Comparison of ENCODE assay signal across 1 cellular context in the genomic region with DNA sequence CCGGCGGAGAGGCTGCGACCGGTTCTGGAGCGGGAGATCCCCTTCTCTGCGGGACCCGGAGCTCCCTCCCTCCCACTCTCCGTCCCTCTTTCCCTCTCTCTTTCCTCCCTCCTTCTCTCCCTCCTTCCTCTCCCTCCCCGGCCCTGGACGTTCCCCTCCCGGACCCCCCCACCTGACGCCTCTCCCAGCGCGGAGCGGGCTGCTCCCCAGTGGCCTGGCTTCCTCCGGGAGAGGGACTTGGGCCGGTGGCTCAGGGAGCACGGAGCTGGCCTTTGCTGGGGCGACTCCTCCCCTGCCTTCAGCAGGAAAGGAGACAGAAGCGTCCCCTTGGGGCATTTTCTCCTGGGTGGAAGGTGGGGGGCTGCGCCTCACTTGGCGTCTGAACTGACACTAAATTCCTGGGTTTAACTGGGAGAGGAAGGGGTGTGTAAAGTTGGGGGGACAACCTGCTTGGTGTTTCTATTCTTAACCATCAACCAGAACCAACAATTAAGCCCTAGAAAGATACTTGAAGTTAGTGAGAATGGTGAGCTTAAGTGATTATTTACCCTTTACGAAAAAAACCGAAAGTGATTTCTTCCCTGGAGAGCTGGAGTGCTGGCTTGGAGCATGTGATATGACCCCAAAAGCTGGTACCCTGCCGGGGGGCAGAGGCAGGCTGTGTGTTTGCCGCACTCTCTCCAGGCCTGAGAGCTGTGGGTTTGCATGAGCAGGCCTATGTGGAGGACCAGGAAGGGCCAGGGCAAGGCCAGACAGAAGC.
A peak's percentile ranks its signal among the peaks of the same experiment; 100 is the strongest.
TF ChIP-seq lines count a peak whose summit lies in the region.

No MANE protein-coding gene starts in this region.

TF ChIP-seq in HepG2, 621 proteins besides CTCF, POLR2A, EP300 and RAD21 (continues in another document):
- TF ChIP-seq MTA3 (CRISPR knock-in tag; IDR thresholded peaks at IDR 0.05) = no peak
- TF ChIP-seq, protein P1, sequence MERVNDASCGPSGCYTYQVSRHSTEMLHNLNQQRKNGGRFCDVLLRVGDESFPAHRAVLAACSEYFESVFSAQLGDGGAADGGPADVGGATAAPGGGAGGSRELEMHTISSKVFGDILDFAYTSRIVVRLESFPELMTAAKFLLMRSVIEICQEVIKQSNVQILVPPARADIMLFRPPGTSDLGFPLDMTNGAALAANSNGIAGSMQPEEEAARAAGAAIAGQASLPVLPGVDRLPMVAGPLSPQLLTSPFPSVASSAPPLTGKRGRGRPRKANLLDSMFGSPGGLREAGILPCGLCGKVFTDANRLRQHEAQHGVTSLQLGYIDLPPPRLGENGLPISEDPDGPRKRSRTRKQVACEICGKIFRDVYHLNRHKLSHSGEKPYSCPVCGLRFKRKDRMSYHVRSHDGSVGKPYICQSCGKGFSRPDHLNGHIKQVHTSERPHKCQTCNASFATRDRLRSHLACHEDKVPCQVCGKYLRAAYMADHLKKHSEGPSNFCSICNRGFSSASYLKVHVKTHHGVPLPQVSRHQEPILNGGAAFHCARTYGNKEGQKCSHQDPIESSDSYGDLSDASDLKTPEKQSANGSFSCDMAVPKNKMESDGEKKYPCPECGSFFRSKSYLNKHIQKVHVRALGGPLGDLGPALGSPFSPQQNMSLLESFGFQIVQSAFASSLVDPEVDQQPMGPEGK (CRISPR knock-in tag; IDR thresholded peaks at IDR 0.05) = peak; percentile 82
- no peak for TF ChIP-seq HNRNPK (IDR thresholded peaks at IDR 0.05; ENCODE audit: low read depth, low read length, poor library complexity, severe bottlenecking)
- no peak for TF ChIP-seq NFYB (CRISPR knock-in tag; IDR thresholded peaks at IDR 0.05)
- TF ChIP-seq, protein P2, sequence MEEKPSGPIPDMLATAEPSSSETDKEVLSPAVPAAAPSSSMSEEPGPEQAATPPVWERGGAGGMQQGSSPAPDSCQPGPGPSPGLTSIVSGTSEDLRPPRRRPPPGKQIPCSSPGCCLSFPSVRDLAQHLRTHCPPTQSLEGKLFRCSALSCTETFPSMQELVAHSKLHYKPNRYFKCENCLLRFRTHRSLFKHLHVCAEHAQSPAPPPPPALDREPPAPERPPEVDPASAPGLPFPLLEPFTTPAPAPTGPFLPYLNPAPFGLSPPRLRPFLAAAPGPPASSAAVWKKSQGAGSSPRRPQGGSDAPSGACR (CRISPR knock-in tag; IDR thresholded peaks at IDR 0.05) = 0 out of 2 replicates have a peak, but pooled peaks have one; percentile 1
- TF ChIP-seq ZNF138 (CRISPR knock-in tag; IDR thresholded peaks at IDR 0.05; ENCODE audit: low read depth) = no peak
- peak; percentile 11; the same call in 1 of the 2 replicates for TF ChIP-seq TMF1 (CRISPR knock-in tag; IDR thresholded peaks at IDR 0.05; ENCODE audit: low read depth)
- no peak for TF ChIP-seq SCMH1 (CRISPR knock-in tag; IDR thresholded peaks at IDR 0.05; ENCODE audit: borderline replicate concordance)
- no peak for TF ChIP-seq CEBPG (CRISPR knock-in tag; IDR thresholded peaks at IDR 0.05)
- no peak for TF ChIP-seq NPAS2 (CRISPR knock-in tag; IDR thresholded peaks at IDR 0.05; ENCODE audit: borderline replicate concordance)
- TF ChIP-seq, protein P3, sequence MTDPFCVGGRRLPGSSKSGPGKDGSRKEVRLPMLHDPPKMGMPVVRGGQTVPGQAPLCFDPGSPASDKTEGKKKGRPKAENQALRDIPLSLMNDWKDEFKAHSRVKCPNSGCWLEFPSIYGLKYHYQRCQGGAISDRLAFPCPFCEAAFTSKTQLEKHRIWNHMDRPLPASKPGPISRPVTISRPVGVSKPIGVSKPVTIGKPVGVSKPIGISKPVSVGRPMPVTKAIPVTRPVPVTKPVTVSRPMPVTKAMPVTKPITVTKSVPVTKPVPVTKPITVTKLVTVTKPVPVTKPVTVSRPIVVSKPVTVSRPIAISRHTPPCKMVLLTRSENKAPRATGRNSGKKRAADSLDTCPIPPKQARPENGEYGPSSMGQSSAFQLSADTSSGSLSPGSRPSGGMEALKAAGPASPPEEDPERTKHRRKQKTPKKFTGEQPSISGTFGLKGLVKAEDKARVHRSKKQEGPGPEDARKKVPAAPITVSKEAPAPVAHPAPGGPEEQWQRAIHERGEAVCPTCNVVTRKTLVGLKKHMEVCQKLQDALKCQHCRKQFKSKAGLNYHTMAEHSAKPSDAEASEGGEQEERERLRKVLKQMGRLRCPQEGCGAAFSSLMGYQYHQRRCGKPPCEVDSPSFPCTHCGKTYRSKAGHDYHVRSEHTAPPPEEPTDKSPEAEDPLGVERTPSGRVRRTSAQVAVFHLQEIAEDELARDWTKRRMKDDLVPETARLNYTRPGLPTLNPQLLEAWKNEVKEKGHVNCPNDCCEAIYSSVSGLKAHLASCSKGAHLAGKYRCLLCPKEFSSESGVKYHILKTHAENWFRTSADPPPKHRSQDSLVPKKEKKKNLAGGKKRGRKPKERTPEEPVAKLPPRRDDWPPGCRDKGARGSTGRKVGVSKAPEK (CRISPR knock-in tag; IDR thresholded peaks at IDR 0.05; ENCODE audit: borderline replicate concordance) = no peak
- no peak for TF ChIP-seq HNRNPLL (IDR thresholded peaks at IDR 0.05; ENCODE audit: low read depth, low read length, poor library complexity, severe bottlenecking)
- TF ChIP-seq, protein P4, sequence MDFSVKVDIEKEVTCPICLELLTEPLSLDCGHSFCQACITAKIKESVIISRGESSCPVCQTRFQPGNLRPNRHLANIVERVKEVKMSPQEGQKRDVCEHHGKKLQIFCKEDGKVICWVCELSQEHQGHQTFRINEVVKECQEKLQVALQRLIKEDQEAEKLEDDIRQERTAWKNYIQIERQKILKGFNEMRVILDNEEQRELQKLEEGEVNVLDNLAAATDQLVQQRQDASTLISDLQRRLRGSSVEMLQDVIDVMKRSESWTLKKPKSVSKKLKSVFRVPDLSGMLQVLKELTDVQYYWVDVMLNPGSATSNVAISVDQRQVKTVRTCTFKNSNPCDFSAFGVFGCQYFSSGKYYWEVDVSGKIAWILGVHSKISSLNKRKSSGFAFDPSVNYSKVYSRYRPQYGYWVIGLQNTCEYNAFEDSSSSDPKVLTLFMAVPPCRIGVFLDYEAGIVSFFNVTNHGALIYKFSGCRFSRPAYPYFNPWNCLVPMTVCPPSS (IDR thresholded peaks at IDR 0.05) = no peak
- TF ChIP-seq RBM39 (IDR thresholded peaks at IDR 0.05; ENCODE audit: low read depth, low read length, poor library complexity, severe bottlenecking) = peak; percentile 56
- TF ChIP-seq, protein P5, sequence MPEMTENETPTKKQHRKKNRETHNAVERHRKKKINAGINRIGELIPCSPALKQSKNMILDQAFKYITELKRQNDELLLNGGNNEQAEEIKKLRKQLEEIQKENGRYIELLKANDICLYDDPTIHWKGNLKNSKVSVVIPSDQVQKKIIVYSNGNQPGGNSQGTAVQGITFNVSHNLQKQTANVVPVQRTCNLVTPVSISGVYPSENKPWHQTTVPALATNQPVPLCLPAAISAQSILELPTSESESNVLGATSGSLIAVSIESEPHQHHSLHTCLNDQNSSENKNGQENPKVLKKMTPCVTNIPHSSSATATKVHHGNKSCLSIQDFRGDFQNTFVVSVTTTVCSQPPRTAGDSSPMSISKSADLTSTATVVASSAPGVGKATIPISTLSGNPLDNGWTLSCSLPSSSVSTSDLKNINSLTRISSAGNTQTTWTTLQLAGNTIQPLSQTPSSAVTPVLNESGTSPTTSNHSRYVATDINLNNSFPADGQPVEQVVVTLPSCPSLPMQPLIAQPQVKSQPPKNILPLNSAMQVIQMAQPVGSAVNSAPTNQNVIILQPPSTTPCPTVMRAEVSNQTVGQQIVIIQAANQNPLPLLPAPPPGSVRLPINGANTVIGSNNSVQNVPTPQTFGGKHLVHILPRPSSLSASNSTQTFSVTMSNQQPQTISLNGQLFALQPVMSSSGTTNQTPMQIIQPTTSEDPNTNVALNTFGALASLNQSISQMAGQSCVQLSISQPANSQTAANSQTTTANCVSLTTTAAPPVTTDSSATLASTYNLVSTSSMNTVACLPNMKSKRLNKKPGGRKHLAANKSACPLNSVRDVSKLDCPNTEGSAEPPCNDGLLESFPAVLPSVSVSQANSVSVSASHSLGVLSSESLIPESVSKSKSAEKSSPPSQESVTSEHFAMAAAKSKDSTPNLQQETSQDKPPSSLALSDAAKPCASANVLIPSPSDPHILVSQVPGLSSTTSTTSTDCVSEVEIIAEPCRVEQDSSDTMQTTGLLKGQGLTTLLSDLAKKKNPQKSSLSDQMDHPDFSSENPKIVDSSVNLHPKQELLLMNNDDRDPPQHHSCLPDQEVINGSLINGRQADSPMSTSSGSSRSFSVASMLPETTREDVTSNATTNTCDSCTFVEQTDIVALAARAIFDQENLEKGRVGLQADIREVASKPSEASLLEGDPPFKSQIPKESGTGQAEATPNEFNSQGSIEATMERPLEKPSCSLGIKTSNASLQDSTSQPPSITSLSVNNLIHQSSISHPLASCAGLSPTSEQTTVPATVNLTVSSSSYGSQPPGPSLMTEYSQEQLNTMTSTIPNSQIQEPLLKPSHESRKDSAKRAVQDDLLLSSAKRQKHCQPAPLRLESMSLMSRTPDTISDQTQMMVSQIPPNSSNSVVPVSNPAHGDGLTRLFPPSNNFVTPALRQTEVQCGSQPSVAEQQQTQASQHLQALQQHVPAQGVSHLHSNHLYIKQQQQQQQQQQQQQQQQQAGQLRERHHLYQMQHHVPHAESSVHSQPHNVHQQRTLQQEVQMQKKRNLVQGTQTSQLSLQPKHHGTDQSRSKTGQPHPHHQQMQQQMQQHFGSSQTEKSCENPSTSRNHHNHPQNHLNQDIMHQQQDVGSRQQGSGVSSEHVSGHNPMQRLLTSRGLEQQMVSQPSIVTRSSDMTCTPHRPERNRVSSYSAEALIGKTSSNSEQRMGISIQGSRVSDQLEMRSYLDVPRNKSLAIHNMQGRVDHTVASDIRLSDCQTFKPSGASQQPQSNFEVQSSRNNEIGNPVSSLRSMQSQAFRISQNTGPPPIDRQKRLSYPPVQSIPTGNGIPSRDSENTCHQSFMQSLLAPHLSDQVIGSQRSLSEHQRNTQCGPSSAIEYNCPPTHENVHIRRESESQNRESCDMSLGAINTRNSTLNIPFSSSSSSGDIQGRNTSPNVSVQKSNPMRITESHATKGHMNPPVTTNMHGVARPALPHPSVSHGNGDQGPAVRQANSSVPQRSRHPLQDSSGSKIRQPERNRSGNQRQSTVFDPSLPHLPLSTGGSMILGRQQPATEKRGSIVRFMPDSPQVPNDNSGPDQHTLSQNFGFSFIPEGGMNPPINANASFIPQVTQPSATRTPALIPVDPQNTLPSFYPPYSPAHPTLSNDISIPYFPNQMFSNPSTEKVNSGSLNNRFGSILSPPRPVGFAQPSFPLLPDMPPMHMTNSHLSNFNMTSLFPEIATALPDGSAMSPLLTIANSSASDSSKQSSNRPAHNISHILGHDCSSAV (CRISPR knock-in tag; IDR thresholded peaks at IDR 0.05; ENCODE audit: borderline replicate concordance) = no peak
- TF ChIP-seq, protein P6, sequence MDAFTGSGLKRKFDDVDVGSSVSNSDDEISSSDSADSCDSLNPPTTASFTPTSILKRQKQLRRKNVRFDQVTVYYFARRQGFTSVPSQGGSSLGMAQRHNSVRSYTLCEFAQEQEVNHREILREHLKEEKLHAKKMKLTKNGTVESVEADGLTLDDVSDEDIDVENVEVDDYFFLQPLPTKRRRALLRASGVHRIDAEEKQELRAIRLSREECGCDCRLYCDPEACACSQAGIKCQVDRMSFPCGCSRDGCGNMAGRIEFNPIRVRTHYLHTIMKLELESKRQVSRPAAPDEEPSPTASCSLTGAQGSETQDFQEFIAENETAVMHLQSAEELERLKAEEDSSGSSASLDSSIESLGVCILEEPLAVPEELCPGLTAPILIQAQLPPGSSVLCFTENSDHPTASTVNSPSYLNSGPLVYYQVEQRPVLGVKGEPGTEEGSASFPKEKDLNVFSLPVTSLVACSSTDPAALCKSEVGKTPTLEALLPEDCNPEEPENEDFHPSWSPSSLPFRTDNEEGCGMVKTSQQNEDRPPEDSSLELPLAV (CRISPR knock-in tag; conservative IDR thresholded peaks at IDR 0.05; ENCODE audit: low read depth) = no peak
- TF ChIP-seq, protein P7, sequence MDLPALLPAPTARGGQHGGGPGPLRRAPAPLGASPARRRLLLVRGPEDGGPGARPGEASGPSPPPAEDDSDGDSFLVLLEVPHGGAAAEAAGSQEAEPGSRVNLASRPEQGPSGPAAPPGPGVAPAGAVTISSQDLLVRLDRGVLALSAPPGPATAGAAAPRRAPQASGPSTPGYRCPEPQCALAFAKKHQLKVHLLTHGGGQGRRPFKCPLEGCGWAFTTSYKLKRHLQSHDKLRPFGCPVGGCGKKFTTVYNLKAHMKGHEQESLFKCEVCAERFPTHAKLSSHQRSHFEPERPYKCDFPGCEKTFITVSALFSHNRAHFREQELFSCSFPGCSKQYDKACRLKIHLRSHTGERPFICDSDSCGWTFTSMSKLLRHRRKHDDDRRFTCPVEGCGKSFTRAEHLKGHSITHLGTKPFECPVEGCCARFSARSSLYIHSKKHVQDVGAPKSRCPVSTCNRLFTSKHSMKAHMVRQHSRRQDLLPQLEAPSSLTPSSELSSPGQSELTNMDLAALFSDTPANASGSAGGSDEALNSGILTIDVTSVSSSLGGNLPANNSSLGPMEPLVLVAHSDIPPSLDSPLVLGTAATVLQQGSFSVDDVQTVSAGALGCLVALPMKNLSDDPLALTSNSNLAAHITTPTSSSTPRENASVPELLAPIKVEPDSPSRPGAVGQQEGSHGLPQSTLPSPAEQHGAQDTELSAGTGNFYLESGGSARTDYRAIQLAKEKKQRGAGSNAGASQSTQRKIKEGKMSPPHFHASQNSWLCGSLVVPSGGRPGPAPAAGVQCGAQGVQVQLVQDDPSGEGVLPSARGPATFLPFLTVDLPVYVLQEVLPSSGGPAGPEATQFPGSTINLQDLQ (CRISPR knock-in tag; IDR thresholded peaks at IDR 0.05) = 0 out of 2 replicates have a peak, but pooled peaks have one; percentile 2
- TF ChIP-seq, protein P8, sequence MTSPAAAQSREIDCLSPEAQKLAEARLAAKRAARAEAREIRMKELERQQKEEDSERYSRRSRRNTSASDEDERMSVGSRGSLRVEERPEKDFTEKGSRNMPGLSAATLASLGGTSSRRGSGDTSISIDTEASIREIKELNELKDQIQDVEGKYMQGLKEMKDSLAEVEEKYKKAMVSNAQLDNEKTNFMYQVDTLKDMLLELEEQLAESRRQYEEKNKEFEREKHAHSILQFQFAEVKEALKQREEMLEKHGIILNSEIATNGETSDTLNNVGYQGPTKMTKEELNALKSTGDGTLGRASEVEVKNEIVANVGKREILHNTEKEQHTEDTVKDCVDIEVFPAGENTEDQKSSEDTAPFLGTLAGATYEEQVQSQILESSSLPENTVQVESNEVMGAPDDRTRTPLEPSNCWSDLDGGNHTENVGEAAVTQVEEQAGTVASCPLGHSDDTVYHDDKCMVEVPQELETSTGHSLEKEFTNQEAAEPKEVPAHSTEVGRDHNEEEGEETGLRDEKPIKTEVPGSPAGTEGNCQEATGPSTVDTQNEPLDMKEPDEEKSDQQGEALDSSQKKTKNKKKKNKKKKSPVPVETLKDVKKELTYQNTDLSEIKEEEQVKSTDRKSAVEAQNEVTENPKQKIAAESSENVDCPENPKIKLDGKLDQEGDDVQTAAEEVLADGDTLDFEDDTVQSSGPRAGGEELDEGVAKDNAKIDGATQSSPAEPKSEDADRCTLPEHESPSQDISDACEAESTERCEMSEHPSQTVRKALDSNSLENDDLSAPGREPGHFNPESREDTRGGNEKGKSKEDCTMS (CRISPR knock-in tag; conservative IDR thresholded peaks at IDR 0.05) = no peak
- TF ChIP-seq KDM3A (CRISPR knock-in tag; IDR thresholded peaks at IDR 0.05; ENCODE audit: low read depth) = no peak
- TF ChIP-seq SIN3B (IDR thresholded peaks at IDR 0.05; ENCODE audit: low read length) = no peak
- TF ChIP-seq, protein P9, sequence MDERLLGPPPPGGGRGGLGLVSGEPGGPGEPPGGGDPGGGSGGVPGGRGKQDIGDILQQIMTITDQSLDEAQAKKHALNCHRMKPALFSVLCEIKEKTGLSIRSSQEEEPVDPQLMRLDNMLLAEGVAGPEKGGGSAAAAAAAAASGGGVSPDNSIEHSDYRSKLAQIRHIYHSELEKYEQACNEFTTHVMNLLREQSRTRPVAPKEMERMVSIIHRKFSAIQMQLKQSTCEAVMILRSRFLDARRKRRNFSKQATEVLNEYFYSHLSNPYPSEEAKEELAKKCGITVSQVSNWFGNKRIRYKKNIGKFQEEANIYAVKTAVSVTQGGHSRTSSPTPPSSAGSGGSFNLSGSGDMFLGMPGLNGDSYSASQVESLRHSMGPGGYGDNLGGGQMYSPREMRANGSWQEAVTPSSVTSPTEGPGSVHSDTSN (CRISPR knock-in tag; IDR thresholded peaks at IDR 0.05) = no peak
- peak; percentile 78; the same call in 1 of the 2 replicates for TF ChIP-seq BORCS8-MEF2B (CRISPR knock-in tag; IDR thresholded peaks at IDR 0.05)
- TF ChIP-seq ZNF605 (CRISPR knock-in tag; IDR thresholded peaks at IDR 0.05) = peak; percentile 64; the same call in 1 of the 2 replicates
